33 cellular contexts compared by ENCODE assay signal in genomic region chr12:122144885-122145284, GRCh38. TPM values are rescaled to one million over a fixed set of nuclear protein-coding genes. Genes with fewer than 3 reads are reported as not detected.
"Had no signal": no experiment of that assay in that cellular context is flagged by ENCODE, and none has a peak within 500 bp of the region (broad histone marks: within the 10 kb centered on the region; RNA-seq: fewer than 3 reads in every experiment).

No MANE protein-coding gene starts in this region.

- H3K27ac Mint-ChIP-seq: activated CD4-positive, alpha-beta T cell treated with anti-CD3 and anti-CD28 coated beads for 36 hours; activated CD4-positive, alpha-beta T cell treated with anti-CD3 and anti-CD28 coated beads, Interleukin-2, amount 10 ng/mL, durations not matched to agents 7 days and 5 days; activated naive CD4-positive, alpha-beta T cell treated with anti-CD3 and anti-CD28 coated beads for 36 hours; activated naive CD8-positive, alpha-beta T cell; activated naive CD8-positive, alpha-beta T cell treated with anti-CD3 and anti-CD28 coated beads, Interleukin-2, amount 50 U/mL, for 24 hours; activated T-helper 1 cell treated with anti-CD3 and anti-CD28 coated beads, Interleukin-12 subunit alpha, Interleukin-12 subunit beta, Interleukin-2, Interleukin-4 antibody, amounts not matched to agents 30 ng/mL and 10 ng/mL and 1 ng/mL, durations not matched to agents 14 hours and 24 hours and 36 hours; brain; T-helper 1 cell treated with Interleukin-12 subunit alpha and Interleukin-12 subunit beta and Interleukin-4 antibody, amounts not matched to agents 30 μg/mL and 1 μg/mL, for 36 hours; T-helper 2 cell treated with Interferon-gamma antibody and Interleukin-4, amounts not matched to agents 5 μg/mL and 100 μg/mL, for 36 hours; WTC11 had no signal

- H3K4me3 ChIP-seq: MG63, SJSA1 had no signal

- H3K4me2 ChIP-seq: SK-N-SH had no signal

- H3K9ac ChIP-seq: SK-N-SH had no signal

- H3K9me3 ChIP-seq: MG63, SJSA1, SK-N-SH had no signal

- H3K4me1 Mint-ChIP-seq: activated CD4-positive, alpha-beta T cell treated with anti-CD3 and anti-CD28 coated beads, Interleukin-2, amount 10 ng/mL, durations not matched to agents 7 days and 5 days; brain; WTC11 had no signal

- H3K27ac ChIP-seq: SJSA1 had no signal

- ATAC-seq: activated CD4-positive, alpha-beta T cell treated with anti-CD3 and anti-CD28 coated beads for 36 hours; activated CD4-positive, CD25-positive, alpha-beta regulatory T cell treated with anti-CD3 and anti-CD28 coated beads, Interleukin-2, amount 50 U/mL, for 24 hours; activated naive CD8-positive, alpha-beta T cell treated with anti-CD3 and anti-CD28 coated beads, Interleukin-2, amount 50 U/mL, for 24 hours; activated T-cell treated with anti-CD3 and anti-CD28 coated beads, Interleukin-2, amount 50 U/mL, for 4 hours; WTC11 had no signal

- H3K4me3 Mint-ChIP-seq: activated CD4-positive, alpha-beta T cell treated with anti-CD3 and anti-CD28 coated beads for 36 hours; activated CD4-positive, alpha-beta T cell treated with anti-CD3 and anti-CD28 coated beads, Interleukin-2, amount 10 ng/mL, durations not matched to agents 7 days and 5 days; activated naive CD4-positive, alpha-beta T cell treated with anti-CD3 and anti-CD28 coated beads for 36 hours; activated naive CD8-positive, alpha-beta T cell; activated naive CD8-positive, alpha-beta T cell treated with anti-CD3 and anti-CD28 coated beads, Interleukin-2, amount 50 U/mL, for 24 hours; activated T-cell treated with anti-CD3 and anti-CD28 coated beads, Interleukin-2, amount 50 U/mL, for 4 hours; activated T-helper 1 cell treated with anti-CD3 and anti-CD28 coated beads, Interleukin-12 subunit alpha, Interleukin-12 subunit beta, Interleukin-2, Interleukin-4 antibody, amounts not matched to agents 30 ng/mL and 10 ng/mL and 1 ng/mL, durations not matched to agents 14 hours and 24 hours and 36 hours; brain; T-helper 1 cell treated with Interleukin-12 subunit alpha and Interleukin-12 subunit beta and Interleukin-4 antibody, amounts not matched to agents 30 μg/mL and 1 μg/mL, for 36 hours; T-helper 2 cell treated with Interferon-gamma antibody and Interleukin-4, amounts not matched to agents 5 μg/mL and 100 μg/mL, for 36 hours; WTC11 had no signal

- H3K4me1 ChIP-seq: SJSA1 had no signal

- DNase-seq: activated CD4-positive, alpha-beta T cell treated with anti-CD3 and anti-CD28 coated beads for 36 hours; activated CD4-positive, alpha-beta T cell treated with anti-CD3 and anti-CD28 coated beads, Interleukin-2, amount 10 ng/mL, durations not matched to agents 7 days and 5 days; activated CD4-positive, alpha-beta T cell treated with anti-CD3 and anti-CD28 coated beads, Interleukin-2, amount 50 U/mL, for 48 hours; activated CD8-positive, alpha-beta memory T cell treated with anti-CD3 and anti-CD28 coated beads, Interleukin-2, amount 50 U/mL, for 4 hours; activated gamma-delta T cell treated with Interleukin-2 at 50 U/mL for 16 hours; activated naive CD4-positive, alpha-beta T cell treated with anti-CD3 and anti-CD28 coated beads for 36 hours; activated naive CD8-positive, alpha-beta T cell treated with anti-CD3 and anti-CD28 coated beads, Interleukin-2, amount 50 U/mL, for 24 hours; activated T-cell treated with anti-CD3 and anti-CD28 coated beads for 4 hours; activated T-cell treated with anti-CD3 and anti-CD28 coated beads, Interleukin-2, amount 50 U/mL, for 4 hours; anterior cingulate cortex; central memory CD4-positive, alpha-beta T cell; Karpas-422; MG63; NCI-H1048; NCI-H1105 treated with DMSO at 0.1 percent for 48 hours; NCI-H1436; NCI-H1694; NCI-H1930; NCI-H345; NCI-H524 treated with DMSO at 0.1 percent for 48 hours; SHP77; SK-N-SH had no signal

- H3K27me3 Mint-ChIP-seq: activated CD4-positive, alpha-beta T cell treated with anti-CD3 and anti-CD28 coated beads for 36 hours; activated CD4-positive, alpha-beta T cell treated with anti-CD3 and anti-CD28 coated beads, Interleukin-2, amount 10 ng/mL, durations not matched to agents 7 days and 5 days; activated naive CD8-positive, alpha-beta T cell; activated naive CD8-positive, alpha-beta T cell treated with anti-CD3 and anti-CD28 coated beads, Interleukin-2, amount 50 U/mL, for 24 hours; brain had no signal

- H3K9me2 ChIP-seq: SK-N-SH had no signal

- H3K27me3 ChIP-seq: MG63, SJSA1 had no signal

- H3K9me3 Mint-ChIP-seq: activated CD4-positive, alpha-beta T cell treated with anti-CD3 and anti-CD28 coated beads, Interleukin-2, amount 10 ng/mL, durations not matched to agents 7 days and 5 days; activated naive CD4-positive, alpha-beta T cell treated with anti-CD3 and anti-CD28 coated beads for 36 hours; activated naive CD8-positive, alpha-beta T cell treated with anti-CD3 and anti-CD28 coated beads, Interleukin-2, amount 50 U/mL, for 24 hours; activated T-cell treated with anti-CD3 and anti-CD28 coated beads, Interleukin-2, amount 50 U/mL, for 4 hours; activated T-helper 1 cell treated with anti-CD3 and anti-CD28 coated beads, Interleukin-12 subunit alpha, Interleukin-12 subunit beta, Interleukin-2, Interleukin-4 antibody, amounts not matched to agents 30 ng/mL and 10 ng/mL and 1 ng/mL, durations not matched to agents 14 hours and 24 hours and 36 hours; brain; T-helper 1 cell treated with Interleukin-12 subunit alpha and Interleukin-12 subunit beta and Interleukin-4 antibody, amounts not matched to agents 30 μg/mL and 1 μg/mL, for 36 hours; T-helper 2 cell treated with Interferon-gamma antibody and Interleukin-4, amounts not matched to agents 5 μg/mL and 100 μg/mL, for 36 hours had no signal

RNA-seq across cellular contexts. Expression of gene IL31, which starts 29.1 kb away (rescaled TPM):
- total RNA-seq: activated CD4-positive, alpha-beta T cell treated with anti-CD3 and anti-CD28 coated beads, Interleukin-2, amount 10 ng/mL, durations not matched to agents 7 days and 5 days; activated naive CD4-positive, alpha-beta T cell treated with anti-CD3 and anti-CD28 coated beads for 36 hours; cerebellum; NCI-H460; RPMI7951; SJSA1; WTC11 had no signal
- polyA plus RNA-seq: SK-N-SH had no signal

RNA-seq across cellular contexts. Expression of gene LRRC43, which starts 38.0 kb away (rescaled TPM):
- total RNA-seq: activated CD4-positive, alpha-beta T cell treated with anti-CD3 and anti-CD28 coated beads, Interleukin-2, amount 10 ng/mL, durations not matched to agents 7 days and 5 days; NCI-H460; SJSA1 had no signal

RNA-seq across cellular contexts. Expression of gene B3GNT4, which starts 58.6 kb away (rescaled TPM):
- total RNA-seq: RPMI7951, SJSA1 had no signal
